In the genomic region with DNA sequence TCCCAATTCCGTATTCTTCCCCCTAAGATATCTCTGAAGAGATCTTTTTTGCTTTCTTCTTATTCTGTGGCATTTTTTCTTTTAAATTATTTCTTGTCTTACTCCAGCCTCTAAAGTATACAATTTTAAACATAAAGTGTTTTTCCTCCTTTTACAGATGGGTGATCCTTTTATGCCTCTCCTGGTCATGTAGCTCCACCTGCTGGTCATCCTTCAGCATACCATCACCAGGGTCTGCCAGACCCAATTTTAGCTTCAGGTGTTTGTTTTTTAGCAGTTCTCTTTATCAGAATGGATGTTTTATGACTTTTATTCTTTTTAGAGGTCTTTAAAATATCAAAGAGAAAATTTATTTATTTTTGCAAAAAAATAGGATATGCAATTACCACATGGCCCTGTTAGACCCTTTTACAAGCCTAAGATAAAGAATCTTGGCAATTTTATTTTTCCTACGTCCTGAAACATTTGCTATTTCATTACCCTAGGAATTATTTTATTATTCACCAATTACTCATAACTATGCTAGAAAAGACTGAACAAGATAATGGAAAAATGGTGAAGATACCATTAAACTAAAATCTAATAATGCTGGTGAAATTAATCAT, we compare ENCODE assay signal across 8 cellular contexts. TPM values are rescaled to one million over a fixed set of nuclear protein-coding genes. Genes with fewer than 3 reads are reported as not detected.
A peak's percentile ranks its signal among the peaks of the same experiment; 100 is the strongest.
DNase-seq lines count a peak whose midpoint lies in the region; ATAC-seq lines count a peak whose summit lies in the region.

No MANE protein-coding gene starts in this region.

- no peaks in the 10 kb centered on the region for H3K9me3 Mint-ChIP-seq in memory B cell

- H3K36me3 Mint-ChIP-seq in memory B cell, result peaks cover 15% of the 10 kb centered on the region

- ATAC-seq in Right ventricle myocardium superior (ENCODE audit: poor library complexity) (peak; percentile 79), HG02943 (IDR thresholded peaks at IDR 0.05; ENCODE audit: low read depth, unreplicated experiment) (peak; percentile 57), memory B cell (ENCODE audit: low read depth) (peak; percentile 63)

- DNase-seq in Right ventricle myocardium superior (no peak), cardiac septum (ENCODE audit: low spot score) (no peak), NCI-H2196 treated with DMSO at 0.1 percent for 48 hours (lab: John Stamatoyannopoulos, UW; ENCODE audit: unreplicated experiment) (peak; percentile 24), dermis microvascular lymphatic vessel endothelial cell (ENCODE audit: low read depth in 2 of 2) (peak; percentile 65 to 77), memory B cell (ENCODE audit: low spot score in 2 of 2) (peak; percentile 22 to 38)
- peak; percentile 74 for DNase-seq in activated CD4-positive, alpha-beta T cell treated with anti-CD3 and anti-CD28 coated beads for 48 hours
- DNase-seq in stimulated activated CD8-positive, alpha-beta memory T cell treated with anti-CD3 and anti-CD28 coated beads, Interleukin-4, amount 100 ng/mL, for 1 hour (ENCODE audit: low read depth in 2 of 2, low spot score in 1 of 2), result peak; percentile 14 to 19

- H3K4me3 Mint-ChIP-seq in memory B cell, result no peak overlapping the region

- no peak overlapping the region for H3K27ac Mint-ChIP-seq in memory B cell

- no peaks in the 10 kb centered on the region for H3K27me3 Mint-ChIP-seq in memory B cell

- intact Hi-C loops in Right ventricle myocardium superior (cut with DNase I) (loop anchor here (5.0 kb wide), 2 partner anchors 494 to 579 kb away; no protein-coding TSS in a partner anchor), cardiac septum (cut with DNase I) (loop anchor here (5.0 to 10.0 kb wide), 4 partner anchors 229 to 1044 kb away; no protein-coding TSS in a partner anchor)

- no peaks in the 10 kb centered on the region for H3K4me1 Mint-ChIP-seq in memory B cell

RNA-seq across cellular contexts. Expression of a gene that starts 55.4 kb away (rescaled TPM):
- total RNA-seq in Right ventricle myocardium superior (14.6 TPM), cardiac septum (24.8 TPM), dermis microvascular lymphatic vessel endothelial cell (37.3 and 40.6 TPM in 2 replicates)

RNA-seq across cellular contexts. Expression of a gene that starts 55.6 kb away (rescaled TPM):
- 10.0 TPM for total RNA-seq in Right ventricle myocardium superior
- total RNA-seq in cardiac septum, result 21.0 TPM
- total RNA-seq in dermis microvascular lymphatic vessel endothelial cell, result 14.8 and 21.2 TPM in 2 replicates

Comparison
In these comparisons a context has a peak if more than half of its experiments do, and no peak if none do; other contexts are left out.
1. DNase-seq: peak in NCI-H2196 treated with DMSO at 0.1 percent for 48 hours (single experiment), activated CD4-positive, alpha-beta T cell treated with anti-CD3 and anti-CD28 coated beads for 48 hours (single experiment), dermis microvascular lymphatic vessel endothelial cell (2 of 2), memory B cell (2 of 2) and stimulated activated CD8-positive, alpha-beta memory T cell treated with anti-CD3 and anti-CD28 coated beads, Interleukin-4, amount 100 ng/mL, for 1 hour (2 of 2); none in Right ventricle myocardium superior (single experiment) and cardiac septum (single experiment).
2. Peak in every context shown above with its lines, with median percentiles within 50 percentile points of each other: ATAC-seq.